19 cellular contexts compared by ENCODE assay signal in the genomic region with DNA sequence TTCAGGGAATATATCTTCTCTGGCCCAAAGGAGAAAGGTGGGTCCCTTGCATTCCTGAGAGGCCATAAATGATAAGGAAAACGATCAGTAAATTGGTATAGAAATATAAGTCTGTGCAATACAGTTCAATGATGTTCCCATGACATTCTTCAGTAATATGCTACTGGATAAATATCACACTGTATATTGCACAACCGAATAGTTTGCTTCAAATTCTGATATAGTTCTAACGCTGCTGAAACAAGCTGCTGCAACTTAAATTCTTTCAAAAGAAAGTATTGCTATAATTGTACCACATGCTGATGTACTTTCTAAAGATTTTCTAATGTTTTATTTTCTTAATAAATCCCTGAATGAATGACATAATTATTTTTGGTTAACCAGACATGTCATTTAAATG. TPM values are rescaled to one million over a fixed set of nuclear protein-coding genes. Genes with fewer than 3 reads are reported as not detected.
DNase-seq lines count a peak whose midpoint lies in the region; TF ChIP-seq lines count a peak whose summit lies in the region.
"Had no signal": no experiment of that assay in that cellular context is flagged by ENCODE, and none has a peak within 500 bp of the region (broad histone marks: within the 10 kb centered on the region; RNA-seq: fewer than 3 reads in every experiment).

No MANE protein-coding gene starts in this region.

- TF ChIP-seq EP300 in sigmoid colon (IDR thresholded peaks at IDR 0.05): no peak

- POLR2A ChIA-PET in CD4-positive, alpha-beta memory T cell (lab: Charles Lee; ENCODE audit: partially characterized antibody): no interaction called here

- TF ChIP-seq POLR2A in sigmoid colon (IDR thresholded peaks at IDR 0.05): no peak

- 55 to 74% methylated on average over 3 of the region's 3 CpGs for WGBS in sigmoid colon, 2 donors

- H2AFZ ChIP-seq in ACC112 (ENCODE audit: low read length, unreplicated experiment): peak overlapping the region; percentile 88

- no peaks in the 10 kb centered on the region for H3K36me3 ChIP-seq in ACC112 (ENCODE audit: insufficient read depth, low read length)
- H3K36me3 ChIP-seq in sigmoid colon: no peaks in the 10 kb centered on the region
- H3K36me3 ChIP-seq in CD4-positive, alpha-beta memory T cell (ENCODE audit: insufficient read depth, low read length): no peaks in the 10 kb centered on the region
- H3K36me3 ChIP-seq: BLaER1 treated with 17β-estradiol and CSF1 and Interleukin-3, amounts not matched to agents 10 nM and 100 nM had no signal

- H3K4me1 ChIP-seq in ACC112 (ENCODE audit: control insufficient read depth, insufficient read depth, low read length, unreplicated experiment) (peaks cover 32% of the 10 kb centered on the region), sigmoid colon (peaks cover 0 to 62% (median 48%) of the 10 kb centered on the region in 4 donors)
- no peaks in the 10 kb centered on the region for H3K4me1 ChIP-seq in CD4-positive, alpha-beta memory T cell (ENCODE audit: insufficient read depth, low read length)
- H3K4me1 ChIP-seq: BLaER1 treated with 17β-estradiol and CSF1 and Interleukin-3, amounts not matched to agents 10 nM and 100 nM had no signal

- in situ Hi-C loops in ACHN (cut with HindIII; ENCODE audit: low pct_ligation_motif_present, low pct_unique_long_range_greater_than_20kb, low sequenced_read_pairs): no loop called here

- H3K4me3 ChIP-seq in ACC112 (ENCODE audit: low read depth, low read length) (peak overlapping the region; percentile 75), fibroblast of villous mesenchyme (ENCODE audit: low read depth, low read length) (no peak overlapping the region), sigmoid colon (no peak overlapping the region)
- H3K4me3 ChIP-seq in CD4-positive, alpha-beta memory T cell (ENCODE audit: low read length in 2 of 2): no peak overlapping the region
- H3K4me3 ChIP-seq: BLaER1 treated with 17β-estradiol and CSF1 and Interleukin-3, amounts not matched to agents 10 nM and 100 nM had no signal

- H3K36me3 Mint-ChIP-seq in CD4-positive, alpha-beta memory T cell: no peaks in the 10 kb centered on the region

- no peak overlapping the region for H3K27ac Mint-ChIP-seq in CD4-positive, alpha-beta memory T cell

- intact Hi-C loops in sigmoid colon (cut with DNase I): loop anchor here (5.0 kb wide), 1 partner anchor 40 kb away; no protein-coding TSS in a partner anchor
- intact Hi-C loops in CD4-positive, alpha-beta memory T cell (cut with micrococcal nuclease): no loop called here

- no peaks in the 10 kb centered on the region for H3K27me3 Mint-ChIP-seq in CD4-positive, alpha-beta memory T cell

- peak overlapping the region; percentile 60 for H3K27ac ChIP-seq in ACC112 (ENCODE audit: low read depth, low read length)
- H3K27ac ChIP-seq in sigmoid colon: peak overlapping the region in 3 of 4 donors; percentile 60 to 72 (median 64)
- no peak overlapping the region for H3K27ac ChIP-seq in CD4-positive, alpha-beta memory T cell (ENCODE audit: low read depth, low read length)
- H3K27ac ChIP-seq: 22Rv1; BLaER1 treated with 17β-estradiol and CSF1 and Interleukin-3, amounts not matched to agents 10 nM and 100 nM; RWPE1 had no signal

- no peaks in the 10 kb centered on the region for H3K9me3 Mint-ChIP-seq in CD4-positive, alpha-beta memory T cell

- no peak for TF ChIP-seq CTCF in fibroblast of villous mesenchyme (IDR thresholded peaks at IDR 0.05; ENCODE audit: insufficient read depth, low read depth, low read length)
- no peak for TF ChIP-seq CTCF in sigmoid colon (IDR thresholded peaks at IDR 0.05)

- no peaks in the 10 kb centered on the region for H3K27me3 ChIP-seq in ACC112 (ENCODE audit: insufficient read depth, low read length)
- H3K27me3 ChIP-seq in sigmoid colon: no peaks in the 10 kb centered on the region
- H3K27me3 ChIP-seq in CD4-positive, alpha-beta memory T cell (ENCODE audit: insufficient read depth, low read length): no peaks in the 10 kb centered on the region
- H3K27me3 ChIP-seq: BLaER1 treated with 17β-estradiol and CSF1 and Interleukin-3, amounts not matched to agents 10 nM and 100 nM had no signal

- CTCF ChIA-PET in CD4-positive, alpha-beta memory T cell (lab: Charles Lee; ENCODE audit: partially characterized antibody): no interaction called here

- no peaks in the 10 kb centered on the region for H3K79me2 ChIP-seq in ACC112 (ENCODE audit: control insufficient read depth, insufficient read depth, low read length, unreplicated experiment)

- H3K4me3 Mint-ChIP-seq in CD4-positive, alpha-beta memory T cell: no peak overlapping the region

- peaks cover 5 to 13% (median 9%) of the 10 kb centered on the region in 4 donors for H3K4me1 Mint-ChIP-seq in CD4-positive, alpha-beta memory T cell

- H3K9me3 ChIP-seq in sigmoid colon: no peaks in the 10 kb centered on the region
- H3K9me3 ChIP-seq in CD4-positive, alpha-beta memory T cell (ENCODE audit: control insufficient read depth in 1 of 2, low read length in 2 of 2): no peaks in the 10 kb centered on the region
- H3K9me3 ChIP-seq: BLaER1 treated with 17β-estradiol and CSF1 and Interleukin-3, amounts not matched to agents 10 nM and 100 nM had no signal

- DNase-seq in amniotic epithelial cell (ENCODE audit: low read depth) (peak; percentile 64), fibroblast of villous mesenchyme (ENCODE audit: low read depth) (peak; percentile 46), sigmoid colon (no peak), ACHN (no peak), HPDE6-E6E7 (ENCODE audit: extremely low spot score) (no peak), glomerular visceral epithelial cell (ENCODE audit: extremely low spot score) (no peak)
- no peak for DNase-seq in CD4-positive, alpha-beta memory T cell
- DNase-seq: DMS 273 treated with DMSO at 0.1 percent for 48 hours, GDM1, MV-4-11, NCI-H1417, NCI-H1930, NCI-H2171, NCI-H446 treated with DMSO at 0.1 percent for 48 hours, NCI-H748 treated with DMSO at 0.1 percent for 48 hours had no signal

RNA-seq across cellular contexts. Expression of a gene that starts 44.7 kb away (rescaled TPM):
- total RNA-seq in fibroblast of villous mesenchyme (75.7 and 369 TPM in 2 replicates), sigmoid colon (100 to 1,000 TPM; 105 to 133 (median 110) TPM)
- polyA plus RNA-seq in sigmoid colon: 10 to 100 TPM in 2 of 3 donors, 1 to 10 TPM in 1; 5.1 to 15.6 (median 11.9) TPM
- under 1 TPM; 0.06 to 0.11 TPM for total RNA-seq in CD4-positive, alpha-beta memory T cell
- not detected for polyA plus RNA-seq in CD4-positive, alpha-beta memory T cell

Comparison
In these comparisons a context has a peak if more than half of its experiments do, and no peak if none do; other contexts are left out.
1. DNase-seq: peak in amniotic epithelial cell (single experiment) and fibroblast of villous mesenchyme (single experiment); none in sigmoid colon (single experiment), ACHN (single experiment), CD4-positive, alpha-beta memory T cell (0 of 5), HPDE6-E6E7 (single experiment) and glomerular visceral epithelial cell (single experiment).
2. RNA of a gene that starts 44.7 kb away (total RNA-seq): 75.7 to 369 TPM in fibroblast of villous mesenchyme and 105 to 133 TPM in sigmoid colon; 0.06 to 0.11 TPM in CD4-positive, alpha-beta memory T cell; every median in the first group is over 10 times any median in the second.